In genomic region chr17:78979780-78980623, GRCh38 we compare ENCODE assay signal across 1 cellular context.
TF ChIP-seq lines count a peak whose summit lies in the region.

Gene LGALS3BP, minus strand, starts transcription at chr17:78979923. Its CDS starts 2,732 bp downstream, at chr17:78977191.

TF ChIP-seq in K562, 482 proteins besides CTCF, POLR2A, EP300 and RAD21 (continued from another document):
- TF ChIP-seq ZBTB33 (CRISPR knock-in tag; IDR thresholded peaks at IDR 0.05) (0 out of 2 replicates have a peak, but pooled peaks have one; percentile 26), ATF1 (CRISPR knock-in tag; IDR thresholded peaks at IDR 0.05) (no peak), ATF1 (tag; IDR thresholded peaks at IDR 0.05) (no peak), ZNF639 (CRISPR knock-in tag; conservative IDR thresholded peaks at IDR 0.05 in 1 of 2, IDR thresholded peaks at IDR 0.05 in 1 of 2) (0 out of 4 replicates have a peak, but pooled peaks of 1 of the 2 experiments have one; percentile 46), POLR2AphosphoS5 (IDR thresholded peaks at IDR 0.05; ENCODE audit: control insufficient read depth, insufficient read depth, low read depth, low read length) (no peak), NR2C1 (IDR thresholded peaks at IDR 0.05) (no peak), NR2C1 (tag; IDR thresholded peaks at IDR 0.05) (no peak), SP1 (CRISPR knock-in tag; IDR thresholded peaks at IDR 0.05) (no peak), RREB1 (CRISPR knock-in tag; IDR thresholded peaks at IDR 0.05) (no peak), HDAC8 (tag; IDR thresholded peaks at IDR 0.05) (no peak), MEIS2 (IDR thresholded peaks at IDR 0.05; ENCODE audit: partially characterized antibody) (no peak), CREM (IDR thresholded peaks at IDR 0.05; ENCODE audit: low read depth) (no peak), PCBP2 (IDR thresholded peaks at IDR 0.05; ENCODE audit: low read depth, low read length, poor library complexity, severe bottlenecking) (no peak), SOX6 (IDR thresholded peaks at IDR 0.05) (no peak), PHB2 (IDR thresholded peaks at IDR 0.05; ENCODE audit: low read depth) (no peak), BRD4 (IDR thresholded peaks at IDR 0.05) (no peak), FIP1L1 (IDR thresholded peaks at IDR 0.05; ENCODE audit: low read depth, low read length, poor library complexity, severe bottlenecking) (no peak)
- TF ChIP-seq, protein P1, sequence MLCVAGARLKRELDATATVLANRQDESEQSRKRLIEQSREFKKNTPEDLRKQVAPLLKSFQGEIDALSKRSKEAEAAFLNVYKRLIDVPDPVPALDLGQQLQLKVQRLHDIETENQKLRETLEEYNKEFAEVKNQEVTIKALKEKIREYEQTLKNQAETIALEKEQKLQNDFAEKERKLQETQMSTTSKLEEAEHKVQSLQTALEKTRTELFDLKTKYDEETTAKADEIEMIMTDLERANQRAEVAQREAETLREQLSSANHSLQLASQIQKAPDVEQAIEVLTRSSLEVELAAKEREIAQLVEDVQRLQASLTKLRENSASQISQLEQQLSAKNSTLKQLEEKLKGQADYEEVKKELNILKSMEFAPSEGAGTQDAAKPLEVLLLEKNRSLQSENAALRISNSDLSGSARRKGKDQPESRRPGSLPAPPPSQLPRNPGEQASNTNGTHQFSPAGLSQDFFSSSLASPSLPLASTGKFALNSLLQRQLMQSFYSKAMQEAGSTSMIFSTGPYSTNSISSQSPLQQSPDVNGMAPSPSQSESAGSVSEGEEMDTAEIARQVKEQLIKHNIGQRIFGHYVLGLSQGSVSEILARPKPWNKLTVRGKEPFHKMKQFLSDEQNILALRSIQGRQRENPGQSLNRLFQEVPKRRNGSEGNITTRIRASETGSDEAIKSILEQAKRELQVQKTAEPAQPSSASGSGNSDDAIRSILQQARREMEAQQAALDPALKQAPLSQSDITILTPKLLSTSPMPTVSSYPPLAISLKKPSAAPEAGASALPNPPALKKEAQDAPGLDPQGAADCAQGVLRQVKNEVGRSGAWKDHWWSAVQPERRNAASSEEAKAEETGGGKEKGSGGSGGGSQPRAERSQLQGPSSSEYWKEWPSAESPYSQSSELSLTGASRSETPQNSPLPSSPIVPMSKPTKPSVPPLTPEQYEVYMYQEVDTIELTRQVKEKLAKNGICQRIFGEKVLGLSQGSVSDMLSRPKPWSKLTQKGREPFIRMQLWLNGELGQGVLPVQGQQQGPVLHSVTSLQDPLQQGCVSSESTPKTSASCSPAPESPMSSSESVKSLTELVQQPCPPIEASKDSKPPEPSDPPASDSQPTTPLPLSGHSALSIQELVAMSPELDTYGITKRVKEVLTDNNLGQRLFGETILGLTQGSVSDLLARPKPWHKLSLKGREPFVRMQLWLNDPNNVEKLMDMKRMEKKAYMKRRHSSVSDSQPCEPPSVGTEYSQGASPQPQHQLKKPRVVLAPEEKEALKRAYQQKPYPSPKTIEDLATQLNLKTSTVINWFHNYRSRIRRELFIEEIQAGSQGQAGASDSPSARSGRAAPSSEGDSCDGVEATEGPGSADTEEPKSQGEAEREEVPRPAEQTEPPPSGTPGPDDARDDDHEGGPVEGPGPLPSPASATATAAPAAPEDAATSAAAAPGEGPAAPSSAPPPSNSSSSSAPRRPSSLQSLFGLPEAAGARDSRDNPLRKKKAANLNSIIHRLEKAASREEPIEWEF (CRISPR knock-in tag; IDR thresholded peaks at IDR 0.05): 0 out of 2 replicates have a peak, but pooled peaks have one; percentile 23
- TF ChIP-seq, protein P2, sequence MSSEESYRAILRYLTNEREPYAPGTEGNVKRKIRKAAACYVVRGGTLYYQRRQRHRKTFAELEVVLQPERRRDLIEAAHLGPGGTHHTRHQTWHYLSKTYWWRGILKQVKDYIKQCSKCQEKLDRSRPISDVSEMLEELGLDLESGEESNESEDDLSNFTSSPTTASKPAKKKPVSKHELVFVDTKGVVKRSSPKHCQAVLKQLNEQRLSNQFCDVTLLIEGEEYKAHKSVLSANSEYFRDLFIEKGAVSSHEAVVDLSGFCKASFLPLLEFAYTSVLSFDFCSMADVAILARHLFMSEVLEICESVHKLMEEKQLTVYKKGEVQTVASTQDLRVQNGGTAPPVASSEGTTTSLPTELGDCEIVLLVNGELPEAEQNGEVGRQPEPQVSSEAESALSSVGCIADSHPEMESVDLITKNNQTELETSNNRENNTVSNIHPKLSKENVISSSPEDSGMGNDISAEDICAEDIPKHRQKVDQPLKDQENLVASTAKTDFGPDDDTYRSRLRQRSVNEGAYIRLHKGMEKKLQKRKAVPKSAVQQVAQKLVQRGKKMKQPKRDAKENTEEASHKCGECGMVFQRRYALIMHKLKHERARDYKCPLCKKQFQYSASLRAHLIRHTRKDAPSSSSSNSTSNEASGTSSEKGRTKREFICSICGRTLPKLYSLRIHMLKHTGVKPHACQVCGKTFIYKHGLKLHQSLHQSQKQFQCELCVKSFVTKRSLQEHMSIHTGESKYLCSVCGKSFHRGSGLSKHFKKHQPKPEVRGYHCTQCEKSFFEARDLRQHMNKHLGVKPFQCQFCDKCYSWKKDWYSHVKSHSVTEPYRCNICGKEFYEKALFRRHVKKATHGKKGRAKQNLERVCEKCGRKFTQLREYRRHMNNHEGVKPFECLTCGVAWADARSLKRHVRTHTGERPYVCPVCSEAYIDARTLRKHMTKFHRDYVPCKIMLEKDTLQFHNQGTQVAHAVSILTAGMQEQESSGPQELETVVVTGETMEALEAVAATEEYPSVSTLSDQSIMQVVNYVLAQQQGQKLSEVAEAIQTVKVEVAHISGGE (CRISPR knock-in tag; IDR thresholded peaks at IDR 0.05): peak in 1 of 3 experiments; percentile 22; a peak in 1 of 6 replicates
